13 cellular contexts compared by ENCODE assay signal in the genomic region with DNA sequence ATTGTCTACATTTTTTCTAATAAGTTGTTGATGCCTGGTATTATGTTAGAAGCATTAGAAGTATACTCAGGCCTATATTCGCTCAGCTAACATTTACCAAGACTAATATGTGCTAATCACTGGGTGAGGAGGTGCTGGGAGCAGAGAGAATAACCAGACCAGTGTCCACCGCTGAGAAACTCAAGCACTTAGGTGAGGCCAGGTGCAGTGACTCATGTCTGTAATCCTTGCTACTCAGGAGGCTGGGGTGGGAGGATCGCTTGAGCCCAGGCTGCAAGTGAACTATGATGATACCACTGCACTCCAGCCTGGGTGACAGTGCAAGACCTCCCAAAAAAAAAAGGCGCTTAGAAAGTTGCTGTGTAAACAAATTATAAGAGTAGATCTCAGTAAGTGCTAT.
"Had no signal": no experiment of that assay in that cellular context is flagged by ENCODE, and none has a peak within 500 bp of the region (broad histone marks: within the 10 kb centered on the region; RNA-seq: fewer than 3 reads in every experiment).

No MANE protein-coding gene starts in this region.

- H3K27me3 Mint-ChIP-seq: activated CD8-positive, alpha-beta T cell treated with anti-CD3 and anti-CD28 coated beads for 36 hours; stimulated activated memory B cell treated with anti-CD40 and anti-IgM and Interleukin-4, amounts not matched to agents 10 μg/mL and 1 μg/mL and 100 μg/mL, for 72 hours had no signal

- H3K4me3 Mint-ChIP-seq: activated CD8-positive, alpha-beta T cell treated with anti-CD3 and anti-CD28 coated beads for 36 hours; activated T-cell treated with anti-CD3 and anti-CD28 coated beads, Interleukin-2, amount 50 U/mL, for 4 hours; stimulated activated memory B cell treated with anti-CD40 and anti-IgM and Interleukin-4, amounts not matched to agents 10 μg/mL and 1 μg/mL and 100 μg/mL, for 72 hours; WTC11 had no signal

- H3K9me3 Mint-ChIP-seq: activated CD8-positive, alpha-beta T cell treated with anti-CD3 and anti-CD28 coated beads for 36 hours; activated T-cell treated with anti-CD3 and anti-CD28 coated beads, Interleukin-2, amount 50 U/mL, for 4 hours; stimulated activated memory B cell treated with anti-CD40 and anti-IgM and Interleukin-4, amounts not matched to agents 10 μg/mL and 1 μg/mL and 100 μg/mL, for 72 hours; WTC11 had no signal

- H3K27ac Mint-ChIP-seq: activated CD8-positive, alpha-beta T cell treated with anti-CD3 and anti-CD28 coated beads for 36 hours; activated naive CD4-positive, alpha-beta T cell treated with anti-CD3 and anti-CD28 coated beads, Interleukin-2, amount 50 U/mL, for 72 hours; stimulated activated memory B cell treated with anti-CD40 and anti-IgM and Interleukin-4, amounts not matched to agents 10 μg/mL and 1 μg/mL and 100 μg/mL, for 72 hours; WTC11 had no signal

- DNase-seq: activated CD4-positive, alpha-beta T cell treated with anti-CD3 and anti-CD28 coated beads for 4 hours; activated CD8-positive, alpha-beta T cell treated with anti-CD3 and anti-CD28 coated beads for 36 hours; activated gamma-delta T cell; activated T-cell treated with anti-CD3 and anti-CD28 coated beads, Interleukin-2, amount 50 U/mL, for 4 hours; esophagus squamous epithelium; hypothalamus; midbrain; stimulated activated CD4-positive, alpha-beta T cell treated with anti-CD3 and anti-CD28 coated beads, Interleukin-12 subunit alpha, Interleukin-12 subunit beta, amount 100 ng/mL, for 4 hours; stimulated activated CD4-positive, alpha-beta T cell treated with anti-CD3 and anti-CD28 coated beads, Interleukin-2, amount 100 ng/mL, for 24 hours; transverse colon had no signal

- ATAC-seq: activated CD8-positive, alpha-beta T cell treated with anti-CD3 and anti-CD28 coated beads for 36 hours; activated naive CD4-positive, alpha-beta T cell treated with anti-CD3 and anti-CD28 coated beads, Interleukin-2, amount 50 U/mL, for 72 hours; activated T-cell treated with anti-CD3 and anti-CD28 coated beads, Interleukin-2, amount 50 U/mL, for 4 hours; stimulated activated memory B cell treated with anti-CD40 and anti-IgM and Interleukin-4, amounts not matched to agents 10 μg/mL and 1 μg/mL and 100 μg/mL, for 72 hours; WTC11 had no signal

- H3K36me3 Mint-ChIP-seq: WTC11 had no signal
